8 cellular contexts compared by ENCODE assay signal in genomic region chr6:154732538-154732823, GRCh38. TPM values are rescaled to one million over a fixed set of nuclear protein-coding genes. Genes with fewer than 3 reads are reported as not detected.
DNase-seq lines count a peak whose midpoint lies in the region; ATAC-seq, FAIRE-seq and TF ChIP-seq lines count a peak whose summit lies in the region.

No MANE protein-coding gene starts in this region.

- peak in 1 of 2 experiments; percentile 69 for DNase-seq in PC-9
- DNase-seq in epithelial cell of esophagus (ENCODE audit: low read depth): peak; percentile 56
- no peak for DNase-seq in pancreas
- no peak for DNase-seq in MV-4-11 (lab: John Stamatoyannopoulos, UW)
- no peak for DNase-seq in NCI-H446 (lab: John Stamatoyannopoulos, UW)
- DNase-seq in NCI-H774 (lab: John Stamatoyannopoulos, UW): no peak
- DNase-seq in medulla oblongata (ENCODE audit: extremely low spot score): no peak

- peak overlapping the region; percentile 93 for H3K4me3 ChIP-seq in GM08714 (ENCODE audit: low read length)
- H3K4me3 ChIP-seq in PC-9: peak overlapping the region; percentile 89
- H3K4me3 ChIP-seq in epithelial cell of esophagus (ENCODE audit: low read length): peak overlapping the region; percentile 64
- H3K4me3 ChIP-seq in pancreas: peak overlapping the region; percentile 97 to 100 (median 100)

- POLR2A ChIA-PET in PC-9 (lab: Charles Lee; ENCODE audit: unreplicated experiment): no interaction called here

- intact Hi-C loops in PC-9 (cut with micrococcal nuclease; ENCODE audit: unreplicated experiment): loop anchor here (5.0 kb wide), 2 partner anchors 55 to 60 kb away; no protein-coding TSS in a partner anchor
- intact Hi-C loops in pancreas (cut with DNase I): no loop called here

- H3K4me1 ChIP-seq in PC-9 (replicated peaks; ENCODE audit: insufficient read depth) (peaks cover 23% of the 10 kb centered on the region), pancreas (peaks cover 12 to 33% (median 20%) of the 10 kb centered on the region in 3 donors)

- peak overlapping the region; percentile 90 for H2AFZ ChIP-seq in PC-9

- H3K4me2 ChIP-seq in PC-9: peak overlapping the region; percentile 81

- 12 to 13% methylated on average over 8 of the region's 8 CpGs for WGBS in pancreas, 2 donors

- ATAC-seq in pancreas: no peak

- TF ChIP-seq CTCF in PC-9 (conservative IDR thresholded peaks at IDR 0.05): no peak
- no peak for TF ChIP-seq CTCF in epithelial cell of esophagus (IDR thresholded peaks at IDR 0.05; ENCODE audit: insufficient read depth, low read depth, low read length, missing control alignments)
- no peak for TF ChIP-seq CTCF in pancreas (IDR thresholded peaks at IDR 0.05)

- H3K9me2 ChIP-seq in PC-9 (ENCODE audit: insufficient read depth): no peaks in the 10 kb centered on the region

- BruUV-seq in PC-9 (replicated peaks; lab: Mats Ljungman, UMichigan): TSS peak; percentile 63

- CTCF ChIA-PET in PC-9 (lab: Charles Lee): no interaction called here

- H3F3A ChIP-seq in PC-9 (ENCODE audit: insufficient read depth, low read depth): peaks cover 14% of the 10 kb centered on the region

- H3K9me3 ChIP-seq in PC-9 (ENCODE audit: insufficient read depth, low read depth) (no peaks in the 10 kb centered on the region), pancreas (no peaks in the 10 kb centered on the region)

- FAIRE-seq in pancreas (lab: Jason Lieb, UNC): no peak

- H3K27me3 ChIP-seq in PC-9 (ENCODE audit: insufficient read depth, low read depth): no peaks in the 10 kb centered on the region
- H3K27me3 ChIP-seq in pancreas: no peaks in the 10 kb centered on the region

- H3K79me2 ChIP-seq in PC-9 (ENCODE audit: low read depth): peaks cover 38% of the 10 kb centered on the region

- peaks cover 33% of the 10 kb centered on the region for H4K20me1 ChIP-seq in PC-9 (ENCODE audit: insufficient read depth)

- H3K36me3 ChIP-seq in PC-9 (ENCODE audit: low read depth) (0 out of 2 replicates have a peak, but pooled peaks cover 3% of the 10 kb centered on the region), pancreas (no peaks in the 10 kb centered on the region)

- H3K27ac ChIP-seq in PC-9: peak overlapping the region; percentile 91
- peak overlapping the region; percentile 99 to 100 (median 100) for H3K27ac ChIP-seq in pancreas

RNA-seq across cellular contexts. Expression of gene SCAF8, which starts 0.7 kb away (rescaled TPM):
- total RNA-seq in PC-9 (2021) (21.6 and 22.7 TPM in 2 replicates), pancreas (10 to 100 TPM; 15.2 to 25.4 (median 18.2) TPM)
- 10 to 100 TPM in 1 of 2 donors, 1 to 10 TPM in 1; 8.3 to 10.2 TPM for polyA plus RNA-seq in pancreas
